In genomic region chr15:41543521-41543870, GRCh38 we compare ENCODE assay signal across 8 cellular contexts. TPM values are rescaled to one million over a fixed set of nuclear protein-coding genes. Genes with fewer than 3 reads are reported as not detected.
DNase-seq lines count a peak whose midpoint lies in the region; ATAC-seq and TF ChIP-seq lines count a peak whose summit lies in the region.

No MANE protein-coding gene starts in this region.

- H3K4me1 Mint-ChIP-seq in activated CD4-positive, alpha-beta T cell treated with anti-CD3 and anti-CD28 coated beads, Interleukin-2, amount 10 ng/mL, durations not matched to agents 24 days and 14 days, result peaks cover 13% of the 10 kb centered on the region

- no peaks in the 10 kb centered on the region for H3K27me3 ChIP-seq in adrenal gland
- H3K27me3 ChIP-seq in thymus (ENCODE audit: control insufficient read depth, insufficient read depth), result no peaks in the 10 kb centered on the region

- H3K27ac ChIP-seq in adrenal gland (peak overlapping the region in 2 of 5 donors; percentile 78 to 81), thymus (ENCODE audit: low read depth) (no peak overlapping the region)

- no peak for TF ChIP-seq POLR2A in adrenal gland (IDR thresholded peaks at IDR 0.05)

- H3K27me3 Mint-ChIP-seq in activated CD4-positive, alpha-beta T cell treated with anti-CD3 and anti-CD28 coated beads, Interleukin-2, amount 10 ng/mL, durations not matched to agents 24 days and 14 days, result no peaks in the 10 kb centered on the region

- H3K4me3 Mint-ChIP-seq in activated CD4-positive, alpha-beta T cell treated with anti-CD3 and anti-CD28 coated beads, Interleukin-2, amount 10 ng/mL, durations not matched to agents 24 days and 14 days, result peak overlapping the region; percentile 98

- peak overlapping the region; percentile 85 for H3K27ac Mint-ChIP-seq in activated CD4-positive, alpha-beta T cell treated with anti-CD3 and anti-CD28 coated beads, Interleukin-2, amount 10 ng/mL, durations not matched to agents 24 days and 14 days

- H3K36me3 ChIP-seq in adrenal gland (replicated peaks in 1 of 2), result no peaks in the 10 kb centered on the region
- no peaks in the 10 kb centered on the region for H3K36me3 ChIP-seq in thymus (ENCODE audit: control insufficient read depth, insufficient read depth)

- ATAC-seq in left colon, result peak; percentile 44
- ATAC-seq in GM21515 (IDR thresholded peaks at IDR 0.05; ENCODE audit: unreplicated experiment), result no peak

- no peaks in the 10 kb centered on the region for H3K36me3 Mint-ChIP-seq in activated CD4-positive, alpha-beta T cell treated with anti-CD3 and anti-CD28 coated beads, Interleukin-2, amount 10 ng/mL, durations not matched to agents 24 days and 14 days (ENCODE audit: low read depth)

- 6 to 17% (median 7%) methylated on average over 8 of the region's 8 CpGs for WGBS in adrenal gland, 4 donors
- WGBS in thymus, result 11% methylated on average over 8 of the region's 8 CpGs

- H3K9me3 ChIP-seq in adrenal gland (replicated peaks in 1 of 3) (no peaks in the 10 kb centered on the region), thymus (ENCODE audit: control insufficient read depth) (no peaks in the 10 kb centered on the region)

- H3K4me1 ChIP-seq in adrenal gland (replicated peaks in 1 of 2) (peaks cover 10% of the 10 kb centered on the region in 2 donors), thymus (ENCODE audit: control insufficient read depth, insufficient read depth, low read length) (no peaks in the 10 kb centered on the region)

- no peaks in the 10 kb centered on the region for H3K9me3 Mint-ChIP-seq in activated CD4-positive, alpha-beta T cell treated with anti-CD3 and anti-CD28 coated beads, Interleukin-2, amount 10 ng/mL, durations not matched to agents 24 days and 14 days

- intact Hi-C loops in activated CD4-positive, alpha-beta T cell treated with anti-CD3 and anti-CD28 coated beads, Interleukin-2, amount 10 ng/mL, durations not matched to agents 24 days and 14 days (cut with micrococcal nuclease), result no loop called here
- intact Hi-C loops in adrenal gland (cut with DNase I), result no loop called here
- intact Hi-C loops in left colon (cut with DNase I, micrococcal nuclease), result no loop called here

- DNase-seq in activated CD4-positive, alpha-beta T cell treated with anti-CD3 and anti-CD28 coated beads, Interleukin-2, amount 10 ng/mL, durations not matched to agents 24 days and 14 days, result no peak
- no peak for DNase-seq in activated CD4-positive, alpha-beta T cell treated with anti-CD3 and anti-CD28 coated beads for 4 hours
- no peak for DNase-seq in adrenal gland
- DNase-seq in left colon, result no peak
- no peak for DNase-seq in cortex of kidney (lab: John Stamatoyannopoulos, UW)
- no peak for DNase-seq in D341Med (ENCODE audit: low spot score)

- H3K4me3 ChIP-seq in adrenal gland (peak overlapping the region in 3 of 4 donors; percentile 77 to 92 (median 89)), thymus (ENCODE audit: low read length) (peak overlapping the region; percentile 56)

- no peak for TF ChIP-seq CTCF in adrenal gland (IDR thresholded peaks at IDR 0.05)

RNA-seq across cellular contexts. Expression of gene RPAP1, which starts 0.6 kb away (rescaled TPM):
- total RNA-seq in activated CD4-positive, alpha-beta T cell treated with anti-CD3 and anti-CD28 coated beads, Interleukin-2, amount 10 ng/mL, durations not matched to agents 24 days and 14 days, result 56.5 and 61.3 TPM in 2 replicates
- 10 to 100 TPM; 18.6 to 44.5 (median 32.0) TPM for total RNA-seq in adrenal gland
- 10 to 100 TPM; 13.0 to 25.3 (median 15.6) TPM for polyA plus RNA-seq in adrenal gland
- total RNA-seq in left colon, result 10 to 100 TPM; 20.5 to 26.1 TPM
- polyA plus RNA-seq in thymus, result 11.5 TPM

RNA-seq across cellular contexts. Expression of gene TYRO3, which starts 15.5 kb away (rescaled TPM):
- 4.2 and 6.2 TPM in 2 replicates for total RNA-seq in activated CD4-positive, alpha-beta T cell treated with anti-CD3 and anti-CD28 coated beads, Interleukin-2, amount 10 ng/mL, durations not matched to agents 24 days and 14 days
- total RNA-seq in adrenal gland (10 to 100 TPM in 6 of 8 donors, 1 to 10 TPM in 2; 9.0 to 23.1 (median 16.9) TPM), left colon (1 to 10 TPM; 2.0 to 2.6 TPM)
- polyA plus RNA-seq in adrenal gland (10 to 100 TPM in 2 of 3 donors, 1 to 10 TPM in 1; 8.8 to 19.0 (median 12.3) TPM), thymus (1.5 TPM)

RNA-seq across cellular contexts. Expression of gene LTK, which starts 29.9 kb away (rescaled TPM):
- not detected in 2 replicates for total RNA-seq in activated CD4-positive, alpha-beta T cell treated with anti-CD3 and anti-CD28 coated beads, Interleukin-2, amount 10 ng/mL, durations not matched to agents 24 days and 14 days
- total RNA-seq in adrenal gland (1 to 10 TPM in 3 of 8 donors, under 1 TPM in 5; 0.12 to 2.3 (median 0.66) TPM), left colon (10 to 100 TPM; 12.0 to 18.7 TPM)
- polyA plus RNA-seq in adrenal gland (1 to 10 TPM in 2 of 3 donors, under 1 TPM in 1; 0.13 to 1.3 (median 1.2) TPM), thymus (0.66 TPM)

RNA-seq across cellular contexts. Expression of gene ITPKA, which starts 49.8 kb away (rescaled TPM):
- total RNA-seq in activated CD4-positive, alpha-beta T cell treated with anti-CD3 and anti-CD28 coated beads, Interleukin-2, amount 10 ng/mL, durations not matched to agents 24 days and 14 days, result 3.3 and 3.8 TPM in 2 replicates
- total RNA-seq in adrenal gland, result 10 to 100 TPM in 7 of 8 donors, 1 to 10 TPM in 1; 3.9 to 33.0 (median 14.4) TPM
- 10 to 100 TPM in 2 of 3 donors, under 1 TPM in 1; 0.73 to 20.4 (median 17.1) TPM for polyA plus RNA-seq in adrenal gland
- total RNA-seq in left colon, result 10 to 100 TPM; 46.4 to 50.9 TPM
- polyA plus RNA-seq in thymus, result 0.66 TPM
